In the genomic region with DNA sequence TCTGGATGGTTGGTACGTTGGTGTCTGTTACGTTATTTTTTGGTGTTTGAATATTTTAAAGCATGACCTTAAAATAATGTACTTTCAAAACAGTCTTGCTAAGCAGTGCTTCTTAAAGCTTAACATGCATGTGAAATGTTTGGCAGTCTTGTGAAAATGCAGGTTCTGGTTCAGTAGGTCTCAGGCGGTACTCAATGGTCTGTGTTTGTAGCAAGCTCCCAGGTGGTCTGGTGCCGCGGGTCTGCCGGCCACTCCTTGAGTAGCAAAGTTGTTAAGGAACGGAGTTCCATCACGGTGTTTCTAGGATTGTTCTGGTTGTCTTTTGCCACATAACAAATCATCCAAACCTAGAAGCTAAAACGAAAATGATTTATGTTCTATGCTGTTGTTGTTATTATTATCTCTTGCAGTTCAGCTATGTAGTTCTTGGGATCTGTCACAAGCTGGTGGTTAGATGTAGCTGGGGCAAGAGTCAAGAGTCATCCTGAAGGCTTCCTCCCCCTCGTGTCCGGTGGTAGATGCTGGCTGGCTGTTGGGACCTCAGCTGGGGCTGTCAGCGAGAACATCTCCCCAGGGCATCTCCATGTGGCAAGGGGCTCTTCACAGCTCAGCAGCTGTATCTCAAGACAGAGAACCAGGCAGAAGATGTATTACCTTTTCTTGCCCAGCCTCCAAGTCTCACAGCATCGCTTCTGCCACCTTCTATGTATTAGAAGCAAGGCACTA, we compare ENCODE assay signal across 13 cellular contexts.
DNase-seq lines count a peak whose midpoint lies in the region; ATAC-seq, FAIRE-seq and TF ChIP-seq lines count a peak whose summit lies in the region.
"Had no signal": no experiment of that assay in that cellular context is flagged by ENCODE, and none has a peak within 500 bp of the region (broad histone marks: within the 10 kb centered on the region; RNA-seq: fewer than 3 reads in every experiment).

No MANE protein-coding gene starts in this region.

- H3K9me3 Mint-ChIP-seq in CD8-positive, alpha-beta T cell: no peaks in the 10 kb centered on the region

- CTCF ChIA-PET in CD8-positive, alpha-beta T cell (lab: Charles Lee): no interaction called here

- peaks cover 42% of the 10 kb centered on the region for H3K4me1 Mint-ChIP-seq in CD8-positive, alpha-beta T cell (ENCODE audit: low read depth)

- H3K9me3 ChIP-seq in CD8-positive, alpha-beta T cell (ENCODE audit: low read length): no peaks in the 10 kb centered on the region

- ATAC-seq in CD8-positive, alpha-beta T cell: no peak
- ATAC-seq in GM19035 (IDR thresholded peaks at IDR 0.05; ENCODE audit: unreplicated experiment) (peak; percentile 31), HG02884 (IDR thresholded peaks at IDR 0.05; ENCODE audit: unreplicated experiment) (peak; percentile 16)

- H3K27ac ChIP-seq in CD8-positive, alpha-beta T cell (ENCODE audit: low read depth, low read length): no peak overlapping the region

- TF ChIP-seq POLR2A in Raji (IDR thresholded peaks at IDR 0.05; ENCODE audit: insufficient read depth, low read depth, low read length): peak; percentile 46; the same call in 1 of the 2 replicates

- peak overlapping the region; percentile 32 for H3K27ac Mint-ChIP-seq in CD8-positive, alpha-beta T cell

- POLR2A ChIA-PET in CD8-positive, alpha-beta T cell (lab: Charles Lee): no interaction called here

- H3K4me3 Mint-ChIP-seq in CD8-positive, alpha-beta T cell: no peak overlapping the region

- no peak overlapping the region for H3K4me3 ChIP-seq in CD8-positive, alpha-beta T cell (ENCODE audit: low read depth, low read length)

- H3K27me3 Mint-ChIP-seq in CD8-positive, alpha-beta T cell (ENCODE audit: low read depth): no peaks in the 10 kb centered on the region

- H3K36me3 ChIP-seq in CD8-positive, alpha-beta T cell (ENCODE audit: insufficient read depth, low read length): no peaks in the 10 kb centered on the region

- peaks cover 29% of the 10 kb centered on the region for H3K4me1 ChIP-seq in CD8-positive, alpha-beta T cell (ENCODE audit: insufficient read depth, low read length)

- intact Hi-C loops in CD8-positive, alpha-beta T cell (cut with DNase I, micrococcal nuclease): loop anchor here in 1 of 2 experiments (5.0 kb wide), 1 partner anchor 80 kb away; no protein-coding TSS in a partner anchor
- intact Hi-C loops in posterior vena cava (cut with DNase I): no loop called here

- H3K36me3 Mint-ChIP-seq in CD8-positive, alpha-beta T cell: no peaks in the 10 kb centered on the region

- H3K27me3 ChIP-seq in CD8-positive, alpha-beta T cell (ENCODE audit: insufficient read depth, low read length): no peaks in the 10 kb centered on the region

- no peak for TF ChIP-seq CTCF in CD8-positive, alpha-beta T cell (IDR thresholded peaks at IDR 0.05)

- FAIRE-seq in RCC 7860 (lab: Jason Lieb, UNC): no peak

- DNase-seq in CD8-positive, alpha-beta T cell: no peak
- DNase-seq in NCI-H82 (lab: John Stamatoyannopoulos, UW) (no peak), RCC 7860 (ENCODE audit: low spot score) (no peak), posterior vena cava (ENCODE audit: low spot score) (no peak), anterior cingulate cortex (lab: John Stamatoyannopoulos, UW) (no peak)
- DNase-seq: activated CD8-positive, alpha-beta memory T cell treated with anti-CD3 and anti-CD28 coated beads, Interleukin-2, amount 50 U/mL, for 48 hours; foreskin melanocyte; mesenchymal stem cell; NCI-H1694 treated with DMSO at 0.1 percent for 48 hours; stimulated activated CD8-positive, alpha-beta memory T cell treated with anti-CD3 and anti-CD28 coated beads, Interleukin-4, amount 100 ng/mL, for 48 hours had no signal
